In genomic region chr12:72465940-72466630, GRCh38 we compare ENCODE assay signal across 17 cellular contexts.
DNase-seq lines count a peak whose midpoint lies in the region; ATAC-seq, FAIRE-seq and TF ChIP-seq lines count a peak whose summit lies in the region.
"Had no signal": no experiment of that assay in that cellular context is flagged by ENCODE, and none has a peak within 500 bp of the region (broad histone marks: within the 10 kb centered on the region; RNA-seq: fewer than 3 reads in every experiment).

No MANE protein-coding gene starts in this region.

- TF ChIP-seq POLR2A in K562 (conservative IDR thresholded peaks at IDR 0.05) (no peak), vagina (IDR thresholded peaks at IDR 0.05) (no peak)

- no TSS peak for BruUV-seq in K562 (replicated peaks; lab: Mats Ljungman, UMichigan)

- no peaks in the 10 kb centered on the region for H3K79me2 ChIP-seq in K562 (ENCODE audit: control insufficient read depth, insufficient read depth, low read length)

- POLR2A ChIA-PET in K562 (lab: Yijun Ruan, JAX), result no interaction called here

- no peaks in the 10 kb centered on the region for H3K4me1 ChIP-seq in K562 (replicated peaks in 1 of 2; ENCODE audit: control insufficient read depth in 2 of 2, insufficient read depth in 2 of 2, low read length in 2 of 2)
- H3K4me1 ChIP-seq in pancreas, result peaks cover 5 to 41% (median 11%) of the 10 kb centered on the region in 3 donors
- peaks cover 10% of the 10 kb centered on the region for H3K4me1 ChIP-seq in vagina
- H3K4me1 ChIP-seq: BLaER1 had no signal

- H3K27ac ChIP-seq in K562 (ENCODE audit: extremely low read depth, low read depth, low read length) (no peak overlapping the region; the same call in 2 of the 3 replicates), pancreas (peak overlapping the region; percentile 35 to 80 (median 58)), vagina (no peak overlapping the region)
- H3K27ac ChIP-seq: BLaER1 had no signal

- H2AFZ ChIP-seq in K562 (ENCODE audit: low read depth, low read length), result no peak overlapping the region

- H3K4me3 ChIP-seq in K562 (no peak overlapping the region), pancreas (no peak overlapping the region), vagina (no peak overlapping the region)
- H3K4me3 ChIP-seq: BLaER1, GM12878 had no signal

- DNase-seq in NCI-H82 (lab: John Stamatoyannopoulos, UW), result peak; percentile 20
- DNase-seq in NCI-H82 treated with DMSO at 0.1 percent for 48 hours (lab: John Stamatoyannopoulos, UW; ENCODE audit: unreplicated experiment), result no peak
- DNase-seq in OCI-M2 (lab: John Stamatoyannopoulos, UW; ENCODE audit: unreplicated experiment), result peak; percentile 69
- peak in 1 of 4 experiments; percentile 33 for DNase-seq in K562 (ENCODE audit: extremely low read depth in 1 of 4, low spot score in 3 of 4)
- DNase-seq in pancreas, result peak in 3 of 6 donors; percentile 54 to 70 (median 56)
- DNase-seq in vagina (ENCODE audit: extremely low spot score in 2 of 2), result no peak
- DNase-seq in GM19239 (ENCODE audit: insufficient read length, low spot score), result no peak
- DNase-seq: 8988T; AML-193; CD8-positive, alpha-beta memory T cell; DMS79; GOT3; H9 had no signal

- WGBS in K562 (ENCODE audit: insufficient coverage, low coverage, missing lambda C conversion rate), result 1% methylated on average over 5 of the region's 5 CpGs
- WGBS in pancreas, 2 donors, result 38 to 42% methylated on average over 5 of the region's 5 CpGs

- TF ChIP-seq CTCF in K562 (IDR thresholded peaks at IDR 0.05 in 2 of 3, conservative IDR thresholded peaks at IDR 0.05 in 1 of 3; ENCODE audit: insufficient read depth in 2 of 3, low read depth in 1 of 3, low read length in 3 of 3) (no peak), pancreas (IDR thresholded peaks at IDR 0.05) (no peak), vagina (IDR thresholded peaks at IDR 0.05) (no peak)

- peak; percentile 26; the same call in 1 of the 3 replicates for ATAC-seq in K562
- peak; percentile 86 to 89 (median 86) for ATAC-seq in pancreas
- no peak for ATAC-seq in HG03108 (IDR thresholded peaks at IDR 0.05; ENCODE audit: unreplicated experiment)
- ATAC-seq: GM12878 had no signal

- H3K9me3 ChIP-seq in K562 (replicated peaks; ENCODE audit: control insufficient read depth, insufficient read depth, low read depth, low read length) (no peaks in the 10 kb centered on the region), pancreas (no peaks in the 10 kb centered on the region), vagina (no peaks in the 10 kb centered on the region)
- H3K9me3 ChIP-seq: BLaER1 had no signal

- no peaks in the 10 kb centered on the region for H3K9me1 ChIP-seq in K562 (ENCODE audit: control insufficient read depth, insufficient read depth, low read length)

- in situ Hi-C loops in K562 (cut with MboI), result no loop called here

- H3K36me3 ChIP-seq in K562 (ENCODE audit: control insufficient read depth, insufficient read depth, low read length) (no peaks in the 10 kb centered on the region), pancreas (no peaks in the 10 kb centered on the region), vagina (no peaks in the 10 kb centered on the region)
- H3K36me3 ChIP-seq: BLaER1 had no signal

- intact Hi-C loops in K562 (cut with micrococcal nuclease), result no loop called here
- intact Hi-C loops in pancreas (cut with DNase I), result no loop called here
- intact Hi-C loops in vagina (cut with DNase I), result no loop called here

- TF ChIP-seq EP300 in K562 (IDR thresholded peaks at IDR 0.05; ENCODE audit: low read length), result peak; percentile 46; the same call in 1 of the 2 replicates

- no peak overlapping the region for H3K4me2 ChIP-seq in K562 (ENCODE audit: insufficient read depth, low read length)
- H3K4me2 ChIP-seq: BLaER1 had no signal

- TF ChIP-seq RAD21 in K562 (CRISPR knock-in tag; conservative IDR thresholded peaks at IDR 0.05 in 1 of 2, IDR thresholded peaks at IDR 0.05 in 1 of 2), result no peak

- no peak overlapping the region for H3K9ac ChIP-seq in K562 (ENCODE audit: insufficient read depth in 1 of 2, low read depth in 2 of 2, low read length in 2 of 2)
- H3K9ac ChIP-seq: BLaER1 had no signal

- no peaks in the 10 kb centered on the region for H4K20me1 ChIP-seq in K562 (replicated peaks; ENCODE audit: control insufficient read depth, insufficient read depth, low read length)
- H4K20me1 ChIP-seq: BLaER1 had no signal

- no peak for FAIRE-seq in K562 (lab: Jason Lieb, UNC)
- no peak for FAIRE-seq in pancreas (lab: Jason Lieb, UNC)
- FAIRE-seq in GM19239 (lab: Jason Lieb, UNC), result no peak
- FAIRE-seq: GM12878, GM18507 had no signal

- H3K27me3 ChIP-seq in K562 (ENCODE audit: control insufficient read depth in 2 of 2, insufficient read depth in 2 of 2, low read length in 2 of 2), result no peaks in the 10 kb centered on the region
- no peaks in the 10 kb centered on the region for H3K27me3 ChIP-seq in pancreas
- no peaks in the 10 kb centered on the region for H3K27me3 ChIP-seq in vagina
- H3K27me3 ChIP-seq: BLaER1 had no signal

- CTCF ChIA-PET in K562 (lab: Yijun Ruan, JAX; ENCODE audit: low intra/inter-chr PET ratio), result no interaction called here

TF ChIP-seq in K562, 482 proteins besides CTCF, POLR2A, EP300 and RAD21 (continues in another document):
- TF ChIP-seq IRF2 (CRISPR knock-in tag; IDR thresholded peaks at IDR 0.05) (no peak), MCM7 (IDR thresholded peaks at IDR 0.05) (no peak), TEAD4 (IDR thresholded peaks at IDR 0.05; ENCODE audit: low read length) (peak; percentile 63), TEAD4 (CRISPR knock-in tag; IDR thresholded peaks at IDR 0.05; ENCODE audit: borderline replicate concordance) (no peak), SP2 (IDR thresholded peaks at IDR 0.05; ENCODE audit: extremely low read depth, low read depth, low read length, poor library complexity, severe bottlenecking) (no peak), NR0B1 (IDR thresholded peaks at IDR 0.05; ENCODE audit: partially characterized antibody) (no peak), ZNF551 (CRISPR knock-in tag; IDR thresholded peaks at IDR 0.05) (no peak), STAT5A (IDR thresholded peaks at IDR 0.05; ENCODE audit: borderline replicate concordance, low read length) (no peak), E2F1 (CRISPR knock-in tag; IDR thresholded peaks at IDR 0.05) (no peak), E2F6 (IDR thresholded peaks at IDR 0.05; ENCODE audit: borderline replicate concordance in 1 of 2, extremely low read depth in 1 of 2, insufficient read depth in 1 of 2, insufficient read length in 1 of 2, low read depth in 1 of 2, low read length in 1 of 2, poor library complexity in 1 of 2, severe bottlenecking in 1 of 2) (no peak), SMAD3 (CRISPR knock-in tag; conservative IDR thresholded peaks at IDR 0.05) (no peak), RNF219 (CRISPR knock-in tag; IDR thresholded peaks at IDR 0.05) (no peak), NR4A1 (CRISPR knock-in tag; IDR thresholded peaks at IDR 0.05) (no peak), NR4A1 (tag; IDR thresholded peaks at IDR 0.05) (no peak), HMBOX1 (IDR thresholded peaks at IDR 0.05) (0 out of 2 replicates have a peak, but pooled peaks have one; percentile 28)

Comparison
In these comparisons a context has a peak if more than half of its experiments do, and no peak if none do; other contexts are left out.
1. DNase-seq: peak in NCI-H82 (single experiment) and OCI-M2 (single experiment); none in NCI-H82 treated with DMSO at 0.1 percent for 48 hours (single experiment), vagina (0 of 2) and GM19239 (single experiment).
2. H3K27ac ChIP-seq: peak in pancreas (4 of 4); none in K562 (single experiment) and vagina (single experiment).